8 cellular contexts compared by ENCODE assay signal in the genomic region with DNA sequence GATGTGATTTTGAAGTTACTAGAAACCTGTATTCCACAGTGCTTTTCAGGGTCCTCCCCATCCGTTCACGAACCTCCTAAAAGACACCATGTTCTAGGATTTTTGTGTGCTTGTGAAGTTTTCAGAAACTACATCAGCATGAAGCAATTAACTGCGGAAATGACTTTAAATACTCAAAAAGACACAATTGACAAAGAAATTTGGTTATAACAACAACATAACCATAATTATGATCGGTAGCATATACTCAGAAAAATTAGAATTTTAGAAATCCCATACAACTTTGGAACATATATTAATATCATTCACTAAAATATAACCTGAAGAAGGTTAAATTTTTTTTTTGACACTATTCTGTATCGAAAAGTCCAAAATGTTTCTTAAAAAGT. TPM values are rescaled to one million over a fixed set of nuclear protein-coding genes. Genes with fewer than 3 reads are reported as not detected.
DNase-seq lines count a peak whose midpoint lies in the region; ATAC-seq lines count a peak whose summit lies in the region.

No MANE protein-coding gene starts in this region.

- peaks cover 7% of the 10 kb centered on the region for H3K4me1 ChIP-seq in rectal smooth muscle tissue (ENCODE audit: control insufficient read depth, insufficient read depth, low read length)

- peak overlapping the region; percentile 91 for H3K27ac ChIP-seq in rectal smooth muscle tissue (ENCODE audit: low read depth, low read length)

- POLR2A ChIA-PET in T-cell (lab: Charles Lee) = no interaction called here

- peak overlapping the region; percentile 99 to 100 for H3K27ac Mint-ChIP-seq in T-cell

- no peaks in the 10 kb centered on the region for H3K9me3 Mint-ChIP-seq in T-cell

- H3K27me3 Mint-ChIP-seq in T-cell = no peaks in the 10 kb centered on the region

- H3K4me3 ChIP-seq in GM08714 (ENCODE audit: low read length) (peak overlapping the region; percentile 83), rectal smooth muscle tissue (ENCODE audit: low read length) (peak overlapping the region; percentile 81)

- peaks cover 16 to 22% (median 21%) of the 10 kb centered on the region in 3 donors for H3K4me1 Mint-ChIP-seq in T-cell

- CTCF ChIA-PET in T-cell (lab: Charles Lee) = no interaction called here

- peak overlapping the region; percentile 88 to 93 (median 89) for H3K4me3 Mint-ChIP-seq in T-cell

- DNase-seq in T-cell (no peak), fibroblast of peridontal ligament (ENCODE audit: extremely low read depth) (peak; percentile 9), globus pallidus (ENCODE audit: low spot score) (no peak), HK-2 (ENCODE audit: unreplicated experiment) (no peak)

- H3K36me3 ChIP-seq in rectal smooth muscle tissue (ENCODE audit: control insufficient read depth, insufficient read depth, low read length) = no peaks in the 10 kb centered on the region

- H3K9ac ChIP-seq in rectal smooth muscle tissue (ENCODE audit: low read length) = peak overlapping the region; percentile 52

- H3K36me3 Mint-ChIP-seq in T-cell = peaks cover 8% of the 10 kb centered on the region

- no peak for ATAC-seq in T-cell (replicated peaks in 1 of 4)
- ATAC-seq in GM21526 (IDR thresholded peaks at IDR 0.05; ENCODE audit: low FRiP score, unreplicated experiment) = no peak
- ATAC-seq in GM21528 (IDR thresholded peaks at IDR 0.05; ENCODE audit: low FRiP score, unreplicated experiment) = no peak

- no peaks in the 10 kb centered on the region for H3K27me3 ChIP-seq in rectal smooth muscle tissue (ENCODE audit: control insufficient read depth, insufficient read depth, low read length)

RNA-seq across cellular contexts. Expression of gene FAM20C, which starts 43.8 kb away (rescaled TPM):
- total RNA-seq in T-cell = 1 to 10 TPM in 3 of 5 donors, under 1 TPM in 2; 0.18 to 2.0 (median 1.2) TPM
